Comparison of ENCODE assay signal across 1 cellular context in the genomic region with DNA sequence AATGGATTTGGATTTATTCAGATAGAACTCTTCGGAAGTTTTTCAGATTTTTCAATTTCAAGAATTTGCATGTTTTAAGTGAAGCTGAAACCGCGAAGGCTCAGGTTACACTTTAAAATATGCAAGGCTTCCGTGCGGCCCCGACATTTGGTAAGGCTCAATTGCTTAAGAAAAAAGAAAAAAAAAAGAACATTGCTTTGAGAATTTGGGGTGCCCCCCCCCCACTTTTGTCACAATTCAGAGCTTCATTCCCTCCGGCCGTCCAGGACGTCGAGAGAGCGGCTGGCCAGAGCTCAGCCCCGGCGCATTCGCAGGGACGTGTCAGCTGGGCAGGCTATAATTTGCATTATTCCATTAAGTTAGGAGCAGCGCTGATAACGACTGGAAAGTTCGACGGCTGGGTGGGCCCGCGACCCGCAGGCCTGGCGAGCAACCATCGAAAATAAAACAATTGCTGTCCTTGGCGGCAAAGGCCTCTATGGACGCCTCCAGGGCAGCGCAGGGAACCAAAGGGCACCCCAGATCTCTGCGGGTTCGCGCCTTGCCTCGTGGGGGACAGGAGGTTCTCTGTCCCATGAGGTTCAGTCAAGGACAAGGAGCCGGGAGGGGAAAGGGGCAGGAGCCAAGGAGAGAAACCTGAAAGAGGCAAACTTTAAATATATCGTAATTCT.
TF ChIP-seq lines count a peak whose summit lies in the region.

No MANE protein-coding gene starts in this region.

TF ChIP-seq in GM23338, 12 proteins besides CTCF, POLR2A, EP300 and RAD21:
- TF ChIP-seq, protein P1, sequence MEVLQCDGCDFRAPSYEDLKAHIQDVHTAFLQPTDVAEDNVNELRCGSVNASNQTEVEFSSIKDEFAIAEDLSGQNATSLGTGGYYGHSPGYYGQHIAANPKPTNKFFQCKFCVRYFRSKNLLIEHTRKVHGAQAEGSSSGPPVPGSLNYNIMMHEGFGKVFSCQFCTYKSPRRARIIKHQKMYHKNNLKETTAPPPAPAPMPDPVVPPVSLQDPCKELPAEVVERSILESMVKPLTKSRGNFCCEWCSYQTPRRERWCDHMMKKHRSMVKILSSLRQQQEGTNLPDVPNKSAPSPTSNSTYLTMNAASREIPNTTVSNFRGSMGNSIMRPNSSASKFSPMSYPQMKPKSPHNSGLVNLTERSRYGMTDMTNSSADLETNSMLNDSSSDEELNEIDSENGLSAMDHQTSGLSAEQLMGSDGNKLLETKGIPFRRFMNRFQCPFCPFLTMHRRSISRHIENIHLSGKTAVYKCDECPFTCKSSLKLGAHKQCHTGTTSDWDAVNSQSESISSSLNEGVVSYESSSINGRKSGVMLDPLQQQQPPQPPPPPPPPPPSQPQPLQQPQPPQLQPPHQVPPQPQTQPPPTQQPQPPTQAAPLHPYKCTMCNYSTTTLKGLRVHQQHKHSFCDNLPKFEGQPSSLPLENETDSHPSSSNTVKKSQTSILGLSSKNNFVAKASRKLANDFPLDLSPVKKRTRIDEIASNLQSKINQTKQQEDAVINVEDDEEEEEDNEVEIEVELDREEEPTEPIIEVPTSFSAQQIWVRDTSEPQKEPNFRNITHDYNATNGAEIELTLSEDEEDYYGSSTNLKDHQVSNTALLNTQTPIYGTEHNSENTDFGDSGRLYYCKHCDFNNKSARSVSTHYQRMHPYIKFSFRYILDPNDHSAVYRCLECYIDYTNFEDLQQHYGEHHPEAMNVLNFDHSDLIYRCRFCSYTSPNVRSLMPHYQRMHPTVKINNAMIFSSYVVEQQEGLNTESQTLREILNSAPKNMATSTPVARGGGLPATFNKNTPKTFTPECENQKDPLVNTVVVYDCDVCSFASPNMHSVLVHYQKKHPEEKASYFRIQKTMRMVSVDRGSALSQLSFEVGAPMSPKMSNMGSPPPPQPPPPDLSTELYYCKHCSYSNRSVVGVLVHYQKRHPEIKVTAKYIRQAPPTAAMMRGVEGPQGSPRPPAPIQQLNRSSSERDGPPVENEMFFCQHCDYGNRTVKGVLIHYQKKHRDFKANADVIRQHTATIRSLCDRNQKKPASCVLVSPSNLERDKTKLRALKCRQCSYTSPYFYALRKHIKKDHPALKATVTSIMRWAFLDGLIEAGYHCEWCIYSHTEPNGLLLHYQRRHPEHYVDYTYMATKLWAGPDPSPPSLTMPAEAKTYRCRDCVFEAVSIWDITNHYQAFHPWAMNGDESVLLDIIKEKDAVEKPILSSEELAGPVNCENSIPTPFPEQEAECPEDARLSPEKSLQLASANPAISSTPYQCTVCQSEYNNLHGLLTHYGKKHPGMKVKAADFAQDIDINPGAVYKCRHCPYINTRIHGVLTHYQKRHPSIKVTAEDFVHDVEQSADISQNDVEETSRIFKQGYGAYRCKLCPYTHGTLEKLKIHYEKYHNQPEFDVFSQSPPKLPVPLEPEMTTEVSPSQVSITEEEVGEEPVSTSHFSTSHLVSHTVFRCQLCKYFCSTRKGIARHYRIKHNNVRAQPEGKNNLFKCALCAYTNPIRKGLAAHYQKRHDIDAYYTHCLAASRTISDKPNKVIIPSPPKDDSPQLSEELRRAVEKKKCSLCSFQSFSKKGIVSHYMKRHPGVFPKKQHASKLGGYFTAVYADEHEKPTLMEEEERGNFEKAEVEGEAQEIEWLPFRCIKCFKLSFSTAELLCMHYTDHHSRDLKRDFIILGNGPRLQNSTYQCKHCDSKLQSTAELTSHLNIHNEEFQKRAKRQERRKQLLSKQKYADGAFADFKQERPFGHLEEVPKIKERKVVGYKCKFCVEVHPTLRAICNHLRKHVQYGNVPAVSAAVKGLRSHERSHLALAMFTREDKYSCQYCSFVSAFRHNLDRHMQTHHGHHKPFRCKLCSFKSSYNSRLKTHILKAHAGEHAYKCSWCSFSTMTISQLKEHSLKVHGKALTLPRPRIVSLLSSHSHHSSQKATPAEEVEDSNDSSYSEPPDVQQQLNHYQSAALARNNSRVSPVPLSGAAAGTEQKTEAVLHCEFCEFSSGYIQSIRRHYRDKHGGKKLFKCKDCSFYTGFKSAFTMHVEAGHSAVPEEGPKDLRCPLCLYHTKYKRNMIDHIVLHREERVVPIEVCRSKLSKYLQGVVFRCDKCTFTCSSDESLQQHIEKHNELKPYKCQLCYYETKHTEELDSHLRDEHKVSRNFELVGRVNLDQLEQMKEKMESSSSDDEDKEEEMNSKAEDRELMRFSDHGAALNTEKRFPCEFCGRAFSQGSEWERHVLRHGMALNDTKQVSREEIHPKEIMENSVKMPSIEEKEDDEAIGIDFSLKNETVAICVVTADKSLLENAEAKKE (CRISPR knock-in tag; IDR thresholded peaks at IDR 0.05), result no peak
- TF ChIP-seq POLR2AphosphoS5 (IDR thresholded peaks at IDR 0.05; ENCODE audit: low read depth), result no peak
- TF ChIP-seq ZNF331 (CRISPR knock-in tag; IDR thresholded peaks at IDR 0.05; ENCODE audit: low read depth), result no peak
- no peak for TF ChIP-seq EZH2phosphoT487 (IDR thresholded peaks at IDR 0.05; ENCODE audit: unreplicated experiment)
- TF ChIP-seq, protein P2, sequence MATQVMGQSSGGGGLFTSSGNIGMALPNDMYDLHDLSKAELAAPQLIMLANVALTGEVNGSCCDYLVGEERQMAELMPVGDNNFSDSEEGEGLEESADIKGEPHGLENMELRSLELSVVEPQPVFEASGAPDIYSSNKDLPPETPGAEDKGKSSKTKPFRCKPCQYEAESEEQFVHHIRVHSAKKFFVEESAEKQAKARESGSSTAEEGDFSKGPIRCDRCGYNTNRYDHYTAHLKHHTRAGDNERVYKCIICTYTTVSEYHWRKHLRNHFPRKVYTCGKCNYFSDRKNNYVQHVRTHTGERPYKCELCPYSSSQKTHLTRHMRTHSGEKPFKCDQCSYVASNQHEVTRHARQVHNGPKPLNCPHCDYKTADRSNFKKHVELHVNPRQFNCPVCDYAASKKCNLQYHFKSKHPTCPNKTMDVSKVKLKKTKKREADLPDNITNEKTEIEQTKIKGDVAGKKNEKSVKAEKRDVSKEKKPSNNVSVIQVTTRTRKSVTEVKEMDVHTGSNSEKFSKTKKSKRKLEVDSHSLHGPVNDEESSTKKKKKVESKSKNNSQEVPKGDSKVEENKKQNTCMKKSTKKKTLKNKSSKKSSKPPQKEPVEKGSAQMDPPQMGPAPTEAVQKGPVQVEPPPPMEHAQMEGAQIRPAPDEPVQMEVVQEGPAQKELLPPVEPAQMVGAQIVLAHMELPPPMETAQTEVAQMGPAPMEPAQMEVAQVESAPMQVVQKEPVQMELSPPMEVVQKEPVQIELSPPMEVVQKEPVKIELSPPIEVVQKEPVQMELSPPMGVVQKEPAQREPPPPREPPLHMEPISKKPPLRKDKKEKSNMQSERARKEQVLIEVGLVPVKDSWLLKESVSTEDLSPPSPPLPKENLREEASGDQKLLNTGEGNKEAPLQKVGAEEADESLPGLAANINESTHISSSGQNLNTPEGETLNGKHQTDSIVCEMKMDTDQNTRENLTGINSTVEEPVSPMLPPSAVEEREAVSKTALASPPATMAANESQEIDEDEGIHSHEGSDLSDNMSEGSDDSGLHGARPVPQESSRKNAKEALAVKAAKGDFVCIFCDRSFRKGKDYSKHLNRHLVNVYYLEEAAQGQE (IDR thresholded peaks at IDR 0.05; ENCODE audit: unreplicated experiment), result no peak
- TF ChIP-seq, protein P3, sequence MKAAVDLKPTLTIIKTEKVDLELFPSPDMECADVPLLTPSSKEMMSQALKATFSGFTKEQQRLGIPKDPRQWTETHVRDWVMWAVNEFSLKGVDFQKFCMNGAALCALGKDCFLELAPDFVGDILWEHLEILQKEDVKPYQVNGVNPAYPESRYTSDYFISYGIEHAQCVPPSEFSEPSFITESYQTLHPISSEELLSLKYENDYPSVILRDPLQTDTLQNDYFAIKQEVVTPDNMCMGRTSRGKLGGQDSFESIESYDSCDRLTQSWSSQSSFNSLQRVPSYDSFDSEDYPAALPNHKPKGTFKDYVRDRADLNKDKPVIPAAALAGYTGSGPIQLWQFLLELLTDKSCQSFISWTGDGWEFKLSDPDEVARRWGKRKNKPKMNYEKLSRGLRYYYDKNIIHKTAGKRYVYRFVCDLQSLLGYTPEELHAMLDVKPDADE (IDR thresholded peaks at IDR 0.05), result no peak
